ENCODE assay signal across 11 cellular contexts in the genomic region with DNA sequence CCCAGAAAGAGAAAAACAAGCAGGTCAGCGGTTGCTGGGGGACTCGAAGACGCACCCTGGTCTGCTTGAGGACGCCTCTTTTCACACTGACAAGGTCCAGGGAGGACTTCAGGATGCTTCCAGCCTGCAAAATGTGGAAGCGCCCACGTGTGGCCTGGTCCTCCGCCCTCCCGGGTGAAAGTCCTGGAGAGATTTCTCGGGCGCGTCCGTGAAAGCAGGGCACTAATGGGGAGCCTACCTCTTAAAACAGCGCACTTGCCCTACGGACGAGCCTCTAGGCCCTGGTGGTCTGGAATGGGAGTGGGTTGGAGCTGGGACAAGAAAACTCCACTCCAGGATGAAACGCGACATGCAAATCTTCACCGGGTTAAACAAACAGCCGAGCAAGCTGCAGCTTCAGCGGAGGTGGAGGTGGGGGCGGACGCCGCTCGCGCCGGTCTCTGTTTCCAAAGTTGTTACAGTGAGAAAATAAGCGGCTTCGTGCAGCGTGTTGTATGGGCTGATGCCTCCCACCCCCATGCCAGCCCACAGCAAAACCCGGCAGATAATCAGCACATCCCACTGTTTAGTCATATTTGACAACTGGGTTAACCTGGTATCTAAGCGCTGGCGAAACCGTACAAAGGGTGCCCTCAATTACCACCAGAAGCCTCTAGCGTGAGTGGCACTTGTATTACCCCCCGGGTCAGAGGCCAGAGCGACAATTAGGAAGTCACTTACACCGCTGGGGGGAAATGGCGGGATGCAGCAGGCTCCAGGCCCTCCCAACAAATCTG. TPM values are rescaled to one million over a fixed set of nuclear protein-coding genes. Genes with fewer than 3 reads are reported as not detected.
DNase-seq lines count a peak whose midpoint lies in the region; ATAC-seq, FAIRE-seq and TF ChIP-seq lines count a peak whose summit lies in the region.
"Had no signal": no experiment of that assay in that cellular context is flagged by ENCODE, and none has a peak within 500 bp of the region (broad histone marks: within the 10 kb centered on the region; RNA-seq: fewer than 3 reads in every experiment).

No MANE protein-coding gene starts in this region.

- WGBS in H1 (ENCODE audit: extremely low coverage in 1 of 2, insufficient coverage in 1 of 2, insufficient read length in 1 of 2, insufficient replicate concordance in 2 of 2, low coverage in 1 of 2, low lambda C conversion rate in 2 of 2, missing lambda C conversion rate in 1 of 2), 2 experiments: 4% methylated on average over 38 of the region's 38 CpGs; no CpG with 5 or more reads in 1 of the 2 experiments

- no peak overlapping the region; the same call in 1 of the 2 replicates for H2AK5ac ChIP-seq in H1 (ENCODE audit: low read depth, low read length)

- no peak overlapping the region for H4K91ac ChIP-seq in H1 (replicated peaks; ENCODE audit: insufficient read length, low read length)

- H2BK15ac ChIP-seq in H1 (ENCODE audit: low read length): peak overlapping the region; percentile 16; the same call in 1 of the 2 replicates

- H3K79me2 ChIP-seq in OCI-LY3 (ENCODE audit: low read length): no peaks in the 10 kb centered on the region
- H3K79me2 ChIP-seq in H1 (ENCODE audit: control insufficient read depth in 1 of 2, insufficient read depth in 2 of 2, low read length in 2 of 2): no peaks in the 10 kb centered on the region

- TF ChIP-seq CTCF in OCI-LY3 (IDR thresholded peaks at IDR 0.05; ENCODE audit: low read depth, low read length) (no peak), H1 (IDR thresholded peaks at IDR 0.05; ENCODE audit: control extremely low read depth in 1 of 3, insufficient read depth in 1 of 3, low read depth in 1 of 3, low read length in 3 of 3) (no peak)

- no peak for TF ChIP-seq RAD21 in H1 (IDR thresholded peaks at IDR 0.05 in 1 of 2, conservative IDR thresholded peaks at IDR 0.05 in 1 of 2; ENCODE audit: low read depth in 2 of 2, low read length in 2 of 2)

- H2BK5ac ChIP-seq in H1 (ENCODE audit: low read depth, low read length): no peak overlapping the region; the same call in 1 of the 2 replicates

- H3K4me2 ChIP-seq in OCI-LY3 (ENCODE audit: low read length) (peak overlapping the region; percentile 95), H1 (ENCODE audit: insufficient read depth in 1 of 2, low read depth in 2 of 2, low read length in 2 of 2) (peak overlapping the region; percentile 67 to 84)

- TF ChIP-seq POLR2A in H1 (IDR thresholded peaks at IDR 0.05; ENCODE audit: control extremely low read depth in 1 of 2, low read depth in 2 of 2, low read length in 2 of 2): no peak

- no peak overlapping the region for H2BK20ac ChIP-seq in H1 (ENCODE audit: low read length)

- H3K18ac ChIP-seq in H1 (ENCODE audit: extremely low read depth, low read length): no peak overlapping the region

- ATAC-seq in GM21619 (IDR thresholded peaks at IDR 0.05; ENCODE audit: unreplicated experiment) (no peak), GM18519 (IDR thresholded peaks at IDR 0.05; ENCODE audit: low FRiP score, unreplicated experiment) (no peak)

- H3K36me3 ChIP-seq in OCI-LY3 (replicated peaks; ENCODE audit: low read depth, low read length) (no peaks in the 10 kb centered on the region), H1 (ENCODE audit: control insufficient read depth in 2 of 4, insufficient read depth in 4 of 4, low read length in 3 of 4) (no peaks in the 10 kb centered on the region; a peak in 1 of 8 replicates), rectal smooth muscle tissue (ENCODE audit: control insufficient read depth, insufficient read depth, low read length) (no peaks in the 10 kb centered on the region)
- H3K36me3 ChIP-seq: ovary had no signal

- H4K8ac ChIP-seq in H1 (ENCODE audit: extremely low read depth, insufficient read depth, low read length): no peak overlapping the region

- H3K9ac ChIP-seq in OCI-LY3 (ENCODE audit: low read length) (no peak overlapping the region), H1 (replicated peaks in 1 of 4; ENCODE audit: extremely low read depth in 1 of 4, low read depth in 3 of 4, low read length in 3 of 4) (no peak overlapping the region), rectal smooth muscle tissue (ENCODE audit: low read length) (no peak overlapping the region)

- POLR2A ChIA-PET in H1 (lab: Charles Lee; ENCODE audit: partially characterized antibody): interaction anchor here (1.9 kb wide), 1 partner anchor 10 kb away, joined by 5 read pairs; no protein-coding TSS in a partner anchor

- no peak overlapping the region for H2BK120ac ChIP-seq in H1 (replicated peaks; ENCODE audit: low read depth, low read length)

- no peaks in the 10 kb centered on the region for H3K9me3 ChIP-seq in OCI-LY3 (ENCODE audit: insufficient read depth, low read length)
- no peaks in the 10 kb centered on the region for H3K9me3 ChIP-seq in H1 (ENCODE audit: insufficient read depth in 2 of 2, low read depth in 1 of 2, low read length in 1 of 2)
- H3K9me3 ChIP-seq: ovary had no signal

- H4K20me1 ChIP-seq in OCI-LY3 (ENCODE audit: insufficient read depth, low read length) (no peaks in the 10 kb centered on the region), H1 (replicated peaks in 1 of 2; ENCODE audit: control insufficient read depth in 1 of 2, insufficient read depth in 2 of 2, low read length in 2 of 2) (peaks cover 3 to 11% of the 10 kb centered on the region in 2 experiments)

- no peak for TF ChIP-seq EP300 in H1 (IDR thresholded peaks at IDR 0.05; ENCODE audit: borderline replicate concordance in 1 of 2, low read depth in 2 of 2, low read length in 2 of 2)

- no peak for FAIRE-seq in H1 (lab: Jason Lieb, UNC)

- no peak overlapping the region for H3K4ac ChIP-seq in H1 (replicated peaks; ENCODE audit: insufficient read length, low read depth, low read length)

- H2BK12ac ChIP-seq in H1 (ENCODE audit: low read depth, low read length): peak overlapping the region; percentile 85; the same call in 1 of the 2 replicates

- H4K5ac ChIP-seq in H1 (ENCODE audit: insufficient read length, low read depth, low read length): no peak overlapping the region

- H2AFZ ChIP-seq in OCI-LY3 (ENCODE audit: low read depth, low read length) (0 out of 2 replicates have a peak overlapping the region, but pooled peaks have one; percentile 32), H1 (ENCODE audit: low read length) (no peak overlapping the region)

- peaks cover 21% of the 10 kb centered on the region for H3K4me1 ChIP-seq in OCI-LY3 (ENCODE audit: low read length)
- peaks cover 11 to 40% (median 22%) of the 10 kb centered on the region in 4 experiments for H3K4me1 ChIP-seq in H1 (replicated peaks in 1 of 4; ENCODE audit: control insufficient read depth in 3 of 4, insufficient read depth in 4 of 4, low read length in 3 of 4)
- no peaks in the 10 kb centered on the region for H3K4me1 ChIP-seq in rectal smooth muscle tissue (ENCODE audit: control insufficient read depth, insufficient read depth, low read length)

- H3K14ac ChIP-seq in H1 (ENCODE audit: insufficient read length): no peak overlapping the region

- no peak overlapping the region for H3K56ac ChIP-seq in H1 (replicated peaks; ENCODE audit: insufficient read length, low read depth, low read length)

- peaks cover 18% of the 10 kb centered on the region; the same call in 1 of the 2 replicates for H3K23me2 ChIP-seq in H1 (ENCODE audit: low read depth, low read length)

- no peak overlapping the region for H3K23ac ChIP-seq in H1 (ENCODE audit: insufficient read length)

- DNase-seq in DMS79 treated with DMSO at 0.1 percent for 48 hours (lab: John Stamatoyannopoulos, UW) (peak; percentile 54), DMS79 (lab: John Stamatoyannopoulos, UW) (no peak), H1 (ENCODE audit: low read depth in 1 of 2, low spot score in 2 of 2) (peak in 1 of 2 experiments; percentile 65), inferior parietal cortex (ENCODE audit: extremely low spot score) (no peak)
- DNase-seq: ovary had no signal

- H3K4me3 ChIP-seq in OCI-LY3 (ENCODE audit: low read length) (peak overlapping the region; percentile 83), H1 (ENCODE audit: extremely low read depth in 1 of 4, insufficient read depth in 2 of 4, low read depth in 3 of 4, low read length in 4 of 4) (peak overlapping the region in 3 of 4 experiments; percentile 7 to 51 (median 19); a peak in 5 of 8 replicates), rectal smooth muscle tissue (ENCODE audit: low read length) (peak overlapping the region; percentile 41)
- H3K4me3 ChIP-seq: ovary had no signal

- no peaks in the 10 kb centered on the region for H3K79me1 ChIP-seq in H1 (ENCODE audit: low read depth, low read length)

- no peak overlapping the region for H3K27ac ChIP-seq in OCI-LY3 (ENCODE audit: low read length)
- H3K27ac ChIP-seq in H1 (ENCODE audit: low read depth, low read length): no peak overlapping the region
- H3K27ac ChIP-seq in rectal smooth muscle tissue (ENCODE audit: low read depth, low read length): no peak overlapping the region
- H3K27ac ChIP-seq: 22Rv1, ovary had no signal

- CTCF ChIA-PET in H1 (lab: Charles Lee; ENCODE audit: partially characterized antibody): interaction anchor here (0.7 to 1.6 kb wide), 3 partner anchors 8 to 282 kb away, joined by 3 to 9 read pairs (median 4); no protein-coding TSS in a partner anchor

- H3K27me3 ChIP-seq in OCI-LY3 (ENCODE audit: low read depth, low read length) (peaks cover 44% of the 10 kb centered on the region), H1 (replicated peaks in 1 of 4; ENCODE audit: control insufficient read depth in 3 of 4, extremely low read depth in 1 of 4, insufficient read depth in 3 of 4, low read length in 3 of 4) (peaks cover 62 to 98% (median 89%) of the 10 kb centered on the region in 4 experiments), rectal smooth muscle tissue (ENCODE audit: control insufficient read depth, insufficient read depth, low read length) (peaks cover 82% of the 10 kb centered on the region)

TF ChIP-seq in H1, 55 proteins besides CTCF, POLR2A, EP300 and RAD21 (continues in another document):
- TF ChIP-seq SIN3A (conservative IDR thresholded peaks at IDR 0.05 in 1 of 2, IDR thresholded peaks at IDR 0.05 in 1 of 2; ENCODE audit: low read depth in 1 of 2, low read length in 2 of 2) (no peak), YY1 (IDR thresholded peaks at IDR 0.05; ENCODE audit: low read depth, low read length) (no peak), EZH2 (IDR thresholded peaks at IDR 0.05; ENCODE audit: low read depth, low read length, severe bottlenecking) (peak; percentile 98), SUZ12 (IDR thresholded peaks at IDR 0.05; ENCODE audit: low read length) (peak; percentile 99), ZNF274 (IDR thresholded peaks at IDR 0.05; ENCODE audit: borderline replicate concordance, extremely low read depth, low read length) (no peak), MAFK (IDR thresholded peaks at IDR 0.05; ENCODE audit: low read depth, low read length) (no peak)

RNA-seq across cellular contexts. Expression of a gene that starts 1.1 kb away (rescaled TPM):
- 0.11 TPM in 2 replicates for total RNA-seq in H1 (2021; fragmentation: NEBNext Ultra II Directional; extraction: Animal tissue kit (Norgen Biotek cat#: 25700))
- 0.03 and 0.06 TPM in 2 replicates for polyA plus RNA-seq in H1 (2011; rRNA removed)
- polyA plus RNA-seq in H1 (2011; cell fraction: cytosol; rRNA removed): 0.05 TPM
- polyA plus RNA-seq in H1 (2011; cell fraction: nucleus; rRNA removed): 0.09 TPM
- polyA plus RNA-seq in H1 (2012, experiment 1 of 2): not detected in 4 replicates
- polyA plus RNA-seq in H1 (2012, experiment 2 of 2): not detected
- 0.04 TPM for polyA plus RNA-seq in H1 (2013, experiment 1 of 2)
- polyA plus RNA-seq in H1 (2013, experiment 2 of 2): 0.07 TPM
- not detected in 2 replicates for polyA minus RNA-seq in H1 (2011; rRNA and poly(A)+ RNA removed)
- polyA minus RNA-seq in H1 (2011; cell fraction: cytosol; rRNA and poly(A)+ RNA removed): not detected
- polyA minus RNA-seq in H1 (2011; cell fraction: nucleus; rRNA and poly(A)+ RNA removed): not detected
- total RNA-seq: ovary had no signal
- polyA plus RNA-seq: adipose tissue, ovary had no signal

Comparison
In these comparisons a context has a peak if more than half of its experiments do, and no peak if none do; other contexts are left out.
1. H3K4me3 ChIP-seq: peak in every context shown above with its lines; median percentile 83 in OCI-LY3; 41 in rectal smooth muscle tissue; 19 in H1.